ENCODE assay signal across 10 cellular contexts in the genomic region with DNA sequence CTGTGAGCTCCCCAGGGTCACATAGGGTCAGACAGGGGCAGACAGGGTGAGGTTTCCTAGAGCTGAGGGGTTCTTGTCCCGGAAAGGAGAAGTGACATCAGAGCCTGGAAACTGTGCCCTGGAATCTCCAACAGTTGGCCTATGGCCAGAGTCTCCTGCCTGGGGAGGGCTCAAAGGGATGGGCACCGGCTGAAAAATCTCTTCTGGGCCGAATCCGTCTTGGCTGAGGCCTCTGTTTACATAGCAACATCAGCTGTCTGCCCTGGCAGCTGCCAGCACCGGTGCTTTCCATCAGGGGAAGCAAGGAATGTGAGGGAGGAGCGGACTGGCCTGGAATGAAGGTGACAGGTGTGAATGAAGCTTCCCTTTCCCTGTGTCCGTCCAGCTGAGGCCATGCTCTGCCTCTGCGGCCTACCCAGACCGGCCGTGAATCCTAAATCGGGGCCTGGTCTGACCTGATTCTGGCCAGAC. TPM values are rescaled to one million over a fixed set of nuclear protein-coding genes. Genes with fewer than 3 reads are reported as not detected.
DNase-seq lines count a peak whose midpoint lies in the region; ATAC-seq and TF ChIP-seq lines count a peak whose summit lies in the region.
"Had no signal": no experiment of that assay in that cellular context is flagged by ENCODE, and none has a peak within 500 bp of the region (broad histone marks: within the 10 kb centered on the region; RNA-seq: fewer than 3 reads in every experiment).

No MANE protein-coding gene starts in this region.

- ATAC-seq in left colon (peak; percentile 71), upper lobe of right lung (peak; percentile 78), HG03432 (IDR thresholded peaks at IDR 0.05; ENCODE audit: unreplicated experiment) (no peak)
- ATAC-seq in activated T-cell treated with anti-CD3 and anti-CD28 coated beads, Interleukin-2, amount 50 U/mL, for 4 hours = no peak

- H3K4me3 ChIP-seq in ascending aorta (no peak overlapping the region), upper lobe of right lung (no peak overlapping the region)
- H3K4me3 ChIP-seq: testis had no signal

- H3K36me3 ChIP-seq in ascending aorta (no peaks in the 10 kb centered on the region), upper lobe of right lung (no peaks in the 10 kb centered on the region)

- TF ChIP-seq CTCF in ascending aorta (IDR thresholded peaks at IDR 0.05) = no peak
- TF ChIP-seq CTCF in upper lobe of right lung (IDR thresholded peaks at IDR 0.05) = no peak

- H3K4me1 Mint-ChIP-seq in activated T-cell treated with anti-CD3 and anti-CD28 coated beads, Interleukin-2, amount 50 U/mL, for 4 hours (ENCODE audit: low read depth) = peaks cover 22% of the 10 kb centered on the region

- intact Hi-C loops in ascending aorta (cut with DNase I) = no loop called here
- intact Hi-C loops in left colon (cut with DNase I, micrococcal nuclease) = loop anchor here in 1 of 2 donors (10.0 kb wide), 1 partner anchor 166 kb away; no protein-coding TSS in a partner anchor
- intact Hi-C loops in upper lobe of right lung (cut with DNase I) = no loop called here

- H3K4me1 ChIP-seq in ascending aorta = peaks cover 3 to 14% of the 10 kb centered on the region in 2 donors
- peaks cover 18% of the 10 kb centered on the region for H3K4me1 ChIP-seq in upper lobe of right lung
- H3K4me1 ChIP-seq: testis had no signal

- H3K9me3 Mint-ChIP-seq in activated T-cell treated with anti-CD3 and anti-CD28 coated beads, Interleukin-2, amount 50 U/mL, for 4 hours = no peaks in the 10 kb centered on the region

- no peaks in the 10 kb centered on the region for H3K36me3 Mint-ChIP-seq in activated T-cell treated with anti-CD3 and anti-CD28 coated beads, Interleukin-2, amount 50 U/mL, for 4 hours (ENCODE audit: insufficient read depth)

- no peaks in the 10 kb centered on the region for H3K9me3 ChIP-seq in ascending aorta
- H3K9me3 ChIP-seq in upper lobe of right lung = no peaks in the 10 kb centered on the region
- H3K9me3 ChIP-seq: testis had no signal

- H3K4me3 Mint-ChIP-seq in activated T-cell treated with anti-CD3 and anti-CD28 coated beads, Interleukin-2, amount 50 U/mL, for 4 hours = no peak overlapping the region

- peak overlapping the region; percentile 17 to 55 for H3K27ac ChIP-seq in ascending aorta
- H3K27ac ChIP-seq in upper lobe of right lung = peak overlapping the region; percentile 26
- H3K27ac ChIP-seq: testis had no signal

- DNase-seq in NCI-H82 (lab: John Stamatoyannopoulos, UW) = peak; percentile 59
- DNase-seq in NCI-H82 treated with DMSO at 0.1 percent for 48 hours (lab: John Stamatoyannopoulos, UW; ENCODE audit: unreplicated experiment) = no peak
- no peak for DNase-seq in ascending aorta (ENCODE audit: low spot score in 2 of 2)
- peak; percentile 15 to 29 for DNase-seq in left colon
- DNase-seq in upper lobe of right lung = no peak
- DNase-seq in NCI-H226 = no peak
- DNase-seq in activated T-cell treated with anti-CD3 and anti-CD28 coated beads, Interleukin-2, amount 50 U/mL, for 4 hours = no peak
- DNase-seq: KBM-7, testis had no signal

- H3K27me3 ChIP-seq in ascending aorta (no peaks in the 10 kb centered on the region), upper lobe of right lung (no peaks in the 10 kb centered on the region)
- H3K27me3 ChIP-seq: testis had no signal

- peaks cover 4% of the 10 kb centered on the region for H3K27me3 Mint-ChIP-seq in activated T-cell treated with anti-CD3 and anti-CD28 coated beads, Interleukin-2, amount 50 U/mL, for 4 hours (ENCODE audit: low read depth)

RNA-seq across cellular contexts. Expression of gene VASH2, which starts 30.7 kb away (rescaled TPM):
- 0.11 TPM for total RNA-seq in ascending aorta
- total RNA-seq in left colon = under 1 TPM; 0.59 to 0.76 TPM
- total RNA-seq in upper lobe of right lung = 1.9 TPM
- total RNA-seq in activated T-cell treated with anti-CD3 and anti-CD28 coated beads, Interleukin-2, amount 50 U/mL, for 4 hours = 1 to 10 TPM in 1 of 3 donors, under 1 TPM in 2; 0.20 to 1.3 (median 0.58) TPM

RNA-seq across cellular contexts. Expression of gene ANGEL2, which starts 34.6 kb away (rescaled TPM):
- total RNA-seq in ascending aorta = 36.7 TPM
- total RNA-seq in left colon = 10 to 100 TPM; 22.3 to 24.4 TPM
- 32.9 TPM for total RNA-seq in upper lobe of right lung
- 10 to 100 TPM; 34.3 to 39.7 (median 37.8) TPM for total RNA-seq in activated T-cell treated with anti-CD3 and anti-CD28 coated beads, Interleukin-2, amount 50 U/mL, for 4 hours

Comparison
In these comparisons a context has a peak if more than half of its experiments do, and no peak if none do; other contexts are left out.
1. DNase-seq: peak in NCI-H82 (single experiment) and left colon (2 of 2); none in NCI-H82 treated with DMSO at 0.1 percent for 48 hours (single experiment), ascending aorta (0 of 2), upper lobe of right lung (single experiment), NCI-H226 (single experiment) and activated T-cell treated with anti-CD3 and anti-CD28 coated beads, Interleukin-2, amount 50 U/mL, for 4 hours (single experiment).
2. ATAC-seq: peak in left colon (single experiment) and upper lobe of right lung (single experiment); none in HG03432 (single experiment) and activated T-cell treated with anti-CD3 and anti-CD28 coated beads, Interleukin-2, amount 50 U/mL, for 4 hours (0 of 2).